In the genomic region with DNA sequence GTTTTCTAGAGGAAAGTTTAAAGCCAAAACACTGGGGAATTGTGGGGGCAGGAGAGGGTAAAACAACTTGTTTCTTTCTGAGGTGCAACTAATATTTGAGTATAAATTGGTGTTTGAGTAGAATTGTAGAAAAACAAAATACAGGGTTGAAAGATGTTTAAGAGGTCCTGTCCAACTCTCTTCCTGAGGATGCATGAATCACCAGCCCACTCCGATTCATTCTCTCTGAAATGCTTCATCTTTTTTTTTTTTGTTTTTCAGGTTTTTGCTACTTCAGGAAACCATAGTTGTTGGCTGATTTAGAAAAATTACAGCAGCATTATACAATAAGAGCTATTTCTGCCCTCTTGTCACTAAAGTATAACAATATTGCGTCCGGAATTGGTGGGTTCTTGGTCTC, we compare ENCODE assay signal across 19 cellular contexts. TPM values are rescaled to one million over a fixed set of nuclear protein-coding genes. Genes with fewer than 3 reads are reported as not detected.
A peak's percentile ranks its signal among the peaks of the same experiment; 100 is the strongest.
DNase-seq lines count a peak whose midpoint lies in the region; ATAC-seq and TF ChIP-seq lines count a peak whose summit lies in the region.
"Had no signal": no experiment of that assay in that cellular context is flagged by ENCODE, and none has a peak within 500 bp of the region (broad histone marks: within the 10 kb centered on the region; RNA-seq: fewer than 3 reads in every experiment).

No MANE protein-coding gene starts in this region.

- peaks cover 40% of the 10 kb centered on the region for H3K4me1 Mint-ChIP-seq in activated naive CD8-positive, alpha-beta T cell (ENCODE audit: low read depth)
- peaks cover 44% of the 10 kb centered on the region for H3K4me1 Mint-ChIP-seq in activated naive CD8-positive, alpha-beta T cell treated with anti-CD3 and anti-CD28 coated beads, Interleukin-2, amount 50 U/mL, for 24 hours

- 0 out of 2 replicates have a peak overlapping the region, but pooled peaks have one; percentile 76 for H3K4me2 ChIP-seq in PC-3 (ENCODE audit: low read length)
- H3K4me2 ChIP-seq: BLaER1 had no signal

- H3K9me2 ChIP-seq in PC-3 (replicated peaks; ENCODE audit: low read length): no peaks in the 10 kb centered on the region

- CTCF ChIA-PET in PC-3 (lab: Charles Lee): no interaction called here
- CTCF ChIA-PET in HEK293T (lab: Yijun Ruan, JAX): interaction anchor here (0.6 kb wide), 1 partner anchor 27 kb away, joined by 3 read pairs; no protein-coding TSS in a partner anchor

- H3K27me3 Mint-ChIP-seq in activated naive CD8-positive, alpha-beta T cell: no peaks in the 10 kb centered on the region
- H3K27me3 Mint-ChIP-seq in activated naive CD8-positive, alpha-beta T cell treated with anti-CD3 and anti-CD28 coated beads, Interleukin-2, amount 50 U/mL, for 24 hours: no peaks in the 10 kb centered on the region
- H3K27me3 Mint-ChIP-seq: memory B cell had no signal

- no peaks in the 10 kb centered on the region for H3K36me3 ChIP-seq in PC-3 (ENCODE audit: low read depth, low read length)
- H3K36me3 ChIP-seq in stomach: no peaks in the 10 kb centered on the region
- H3K36me3 ChIP-seq: BLaER1, prostate gland had no signal

- H3K9ac ChIP-seq in PC-3 (ENCODE audit: low read length): no peak overlapping the region
- H3K9ac ChIP-seq: BLaER1 had no signal

- TF ChIP-seq CTCF in PC-3 (conservative IDR thresholded peaks at IDR 0.05; ENCODE audit: low read depth, low read length) (no peak), stomach (IDR thresholded peaks at IDR 0.05) (no peak)

- H2AFZ ChIP-seq in PC-3 (ENCODE audit: low read length): no peak overlapping the region

- peaks cover 3% of the 10 kb centered on the region for H3K36me3 Mint-ChIP-seq in activated naive CD8-positive, alpha-beta T cell
- H3K36me3 Mint-ChIP-seq in activated naive CD8-positive, alpha-beta T cell treated with anti-CD3 and anti-CD28 coated beads, Interleukin-2, amount 50 U/mL, for 24 hours (ENCODE audit: low read depth): no peaks in the 10 kb centered on the region
- H3K36me3 Mint-ChIP-seq: memory B cell had no signal

- H3K9me3 Mint-ChIP-seq in activated naive CD8-positive, alpha-beta T cell (ENCODE audit: low read depth): no peaks in the 10 kb centered on the region
- no peaks in the 10 kb centered on the region for H3K9me3 Mint-ChIP-seq in activated naive CD8-positive, alpha-beta T cell treated with anti-CD3 and anti-CD28 coated beads, Interleukin-2, amount 50 U/mL, for 24 hours
- H3K9me3 Mint-ChIP-seq: memory B cell had no signal

- no peak for TF ChIP-seq POLR2A in stomach (IDR thresholded peaks at IDR 0.05)

- no peaks in the 10 kb centered on the region for H3K79me2 ChIP-seq in PC-3 (ENCODE audit: low read length)

- intact Hi-C loops in PC-3 (cut with micrococcal nuclease) (loop anchor here (5.0 kb wide), 4 partner anchors 33 to 187 kb away; no protein-coding TSS in a partner anchor), stomach (cut with DNase I; ENCODE audit: low total_unique reads) (no loop called here), posterior cingulate gyrus (cut with DNase I) (no loop called here)

- H3K27me3 ChIP-seq in PC-3 (ENCODE audit: low read length) (no peaks in the 10 kb centered on the region), stomach (no peaks in the 10 kb centered on the region)
- H3K27me3 ChIP-seq: BLaER1 had no signal

- TF ChIP-seq EP300 in stomach (IDR thresholded peaks at IDR 0.05): no peak

- no peak overlapping the region for H3K4me3 ChIP-seq in PC-3 (ENCODE audit: low read length)
- no peak overlapping the region for H3K4me3 ChIP-seq in stomach
- H3K4me3 ChIP-seq: BLaER1, prostate gland had no signal

- H3K4me3 Mint-ChIP-seq in activated naive CD8-positive, alpha-beta T cell: peak overlapping the region; percentile 51
- H3K4me3 Mint-ChIP-seq in activated naive CD8-positive, alpha-beta T cell treated with anti-CD3 and anti-CD28 coated beads, Interleukin-2, amount 50 U/mL, for 24 hours: no peak overlapping the region
- H3K4me3 Mint-ChIP-seq: memory B cell had no signal

- H3K27ac Mint-ChIP-seq in activated naive CD8-positive, alpha-beta T cell: no peak overlapping the region
- no peak overlapping the region for H3K27ac Mint-ChIP-seq in activated naive CD8-positive, alpha-beta T cell treated with anti-CD3 and anti-CD28 coated beads, Interleukin-2, amount 50 U/mL, for 24 hours
- H3K27ac Mint-ChIP-seq: memory B cell had no signal

- DNase-seq in activated naive CD8-positive, alpha-beta T cell treated with anti-CD3 and anti-CD28 coated beads, Interleukin-2, amount 50 U/mL, for 24 hours: no peak
- no peak for DNase-seq in PC-3
- DNase-seq in epithelial cell of prostate (ENCODE audit: low read depth, low spot score): no peak
- no peak for DNase-seq in stomach
- DNase-seq in caudate nucleus (lab: John Stamatoyannopoulos, UW): no peak
- no peak for DNase-seq in posterior cingulate gyrus
- no peak for DNase-seq in HEK293T (ENCODE audit: extremely low spot score)
- DNase-seq: activated CD8-positive, alpha-beta memory T cell treated with anti-CD3 and anti-CD28 coated beads, Interleukin-2, amount 50 U/mL, for 48 hours; GDM1; MV-4-11; NCI-H510A; RPMI8226; stimulated activated CD4-positive, alpha-beta T cell treated with anti-CD3 and anti-CD28 coated beads, Interleukin-1b, Interleukin-23, amount 100 ng/mL, for 48 hours; stimulated activated naive CD4-positive, alpha-beta T cell had no signal

- H3K27ac ChIP-seq in PC-3 (ENCODE audit: low read length) (0 out of 2 replicates have a peak overlapping the region, but pooled peaks have one; percentile 58), epithelial cell of prostate (peak overlapping the region; percentile 89), stomach (peak overlapping the region in 3 of 5 donors; percentile 71 to 84 (median 84)), caudate nucleus (ENCODE audit: low read depth, low read length) (no peak overlapping the region)
- H3K27ac ChIP-seq: BLaER1 had no signal

- WGBS in stomach, 5 donors: 77 to 86% (median 81%) methylated on average over 3 of the region's 3 CpGs

- H3K9me3 ChIP-seq in PC-3 (ENCODE audit: low read length): no peaks in the 10 kb centered on the region
- no peaks in the 10 kb centered on the region for H3K9me3 ChIP-seq in stomach
- H3K9me3 ChIP-seq: prostate gland had no signal

- no peak for ATAC-seq in activated naive CD8-positive, alpha-beta T cell treated with anti-CD3 and anti-CD28 coated beads, Interleukin-2, amount 50 U/mL, for 24 hours
- no peak for ATAC-seq in PC-3

- no TSS peak for BruUV-seq in PC-3 (replicated peaks; lab: Mats Ljungman, UMichigan)

- POLR2A ChIA-PET in PC-3 (lab: Charles Lee; ENCODE audit: unreplicated experiment) (no interaction called here), HEK293T (lab: Yijun Ruan, JAX) (interaction anchor here (0.9 kb wide), 1 partner anchor 114 kb away, joined by 3 read pairs; a partner anchor contains a TSS)

- peaks cover 45% of the 10 kb centered on the region for H3K4me1 ChIP-seq in PC-3 (ENCODE audit: insufficient read depth, low read length)
- peaks cover 15 to 62% (median 26%) of the 10 kb centered on the region in 4 donors for H3K4me1 ChIP-seq in stomach
- H3K4me1 ChIP-seq: prostate gland had no signal

- H4K20me1 ChIP-seq in PC-3 (ENCODE audit: low read length): no peaks in the 10 kb centered on the region
- H4K20me1 ChIP-seq: BLaER1 had no signal

- H3F3A ChIP-seq in PC-3 (ENCODE audit: low read length, unreplicated experiment): peaks cover 4% of the 10 kb centered on the region

TF ChIP-seq in HEK293T, 16 proteins besides CTCF, POLR2A, EP300 and RAD21:
- TF ChIP-seq BHLHE40 (IDR thresholded peaks at IDR 0.05; ENCODE audit: borderline replicate concordance): no peak
- TF ChIP-seq FOXM1 (IDR thresholded peaks at IDR 0.05; ENCODE audit: borderline replicate concordance): no peak
- TF ChIP-seq LEF1 (IDR thresholded peaks at IDR 0.05; ENCODE audit: borderline replicate concordance): no peak
- no peak for TF ChIP-seq FOXK2 (IDR thresholded peaks at IDR 0.05)
- no peak for TF ChIP-seq HDGF (IDR thresholded peaks at IDR 0.05; ENCODE audit: borderline replicate concordance)
- no peak for TF ChIP-seq FOXA1 (IDR thresholded peaks at IDR 0.05)
- TF ChIP-seq NFRKB (IDR thresholded peaks at IDR 0.05): no peak

RNA-seq across cellular contexts. Expression of a gene that starts 42.4 kb away (rescaled TPM):
- total RNA-seq in PC-3 (2014; rRNA removed) (0.15 TPM in 1 of 2 replicates, not detected in the other), stomach (under 1 TPM in 1 of 5 donors, not detected in 4; 0.73 TPM)
- polyA plus RNA-seq in stomach: under 1 TPM in 1 of 3 donors, not detected in 2; 0.33 TPM
- total RNA-seq: epithelial cell of proximal tubule had no signal
